ENCODE assay signal across 1 cellular context in the genomic region with DNA sequence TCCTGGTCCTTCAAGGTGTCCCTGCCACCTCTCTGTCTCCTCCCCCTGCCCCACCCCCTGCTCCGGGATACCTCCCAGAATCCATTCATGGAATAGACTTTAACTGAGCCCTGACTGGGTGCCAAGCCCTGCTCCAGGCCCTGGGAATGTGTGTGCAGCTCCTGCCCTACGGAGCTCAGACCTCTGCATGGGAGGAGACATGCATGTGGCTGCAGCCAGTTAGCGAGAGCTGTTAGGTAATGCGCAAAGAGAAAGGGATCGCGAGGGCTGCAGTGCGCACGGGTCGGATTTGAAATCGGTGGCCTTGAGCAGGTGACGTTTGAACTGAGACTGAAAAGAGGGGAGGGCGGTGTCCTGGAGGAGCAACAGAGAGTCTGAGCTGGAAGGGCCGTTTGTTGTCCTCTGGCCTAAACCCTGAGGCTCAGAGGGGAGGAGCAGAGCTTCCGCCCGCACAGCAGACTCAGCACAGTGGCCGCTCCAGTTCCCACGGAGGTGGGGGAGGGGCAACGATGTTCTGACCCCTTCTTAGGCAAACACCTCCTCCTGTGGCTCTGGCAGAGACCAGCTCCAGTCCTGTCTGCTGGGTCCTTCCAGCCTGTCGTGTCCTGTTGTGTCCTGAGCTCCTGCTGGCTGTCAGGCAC.
TF ChIP-seq lines count a peak whose summit lies in the region.

No MANE protein-coding gene starts in this region.

TF ChIP-seq in HepG2, 621 proteins besides CTCF, POLR2A, EP300 and RAD21 (continued from another document and continues in another):
- TF ChIP-seq, protein P1, sequence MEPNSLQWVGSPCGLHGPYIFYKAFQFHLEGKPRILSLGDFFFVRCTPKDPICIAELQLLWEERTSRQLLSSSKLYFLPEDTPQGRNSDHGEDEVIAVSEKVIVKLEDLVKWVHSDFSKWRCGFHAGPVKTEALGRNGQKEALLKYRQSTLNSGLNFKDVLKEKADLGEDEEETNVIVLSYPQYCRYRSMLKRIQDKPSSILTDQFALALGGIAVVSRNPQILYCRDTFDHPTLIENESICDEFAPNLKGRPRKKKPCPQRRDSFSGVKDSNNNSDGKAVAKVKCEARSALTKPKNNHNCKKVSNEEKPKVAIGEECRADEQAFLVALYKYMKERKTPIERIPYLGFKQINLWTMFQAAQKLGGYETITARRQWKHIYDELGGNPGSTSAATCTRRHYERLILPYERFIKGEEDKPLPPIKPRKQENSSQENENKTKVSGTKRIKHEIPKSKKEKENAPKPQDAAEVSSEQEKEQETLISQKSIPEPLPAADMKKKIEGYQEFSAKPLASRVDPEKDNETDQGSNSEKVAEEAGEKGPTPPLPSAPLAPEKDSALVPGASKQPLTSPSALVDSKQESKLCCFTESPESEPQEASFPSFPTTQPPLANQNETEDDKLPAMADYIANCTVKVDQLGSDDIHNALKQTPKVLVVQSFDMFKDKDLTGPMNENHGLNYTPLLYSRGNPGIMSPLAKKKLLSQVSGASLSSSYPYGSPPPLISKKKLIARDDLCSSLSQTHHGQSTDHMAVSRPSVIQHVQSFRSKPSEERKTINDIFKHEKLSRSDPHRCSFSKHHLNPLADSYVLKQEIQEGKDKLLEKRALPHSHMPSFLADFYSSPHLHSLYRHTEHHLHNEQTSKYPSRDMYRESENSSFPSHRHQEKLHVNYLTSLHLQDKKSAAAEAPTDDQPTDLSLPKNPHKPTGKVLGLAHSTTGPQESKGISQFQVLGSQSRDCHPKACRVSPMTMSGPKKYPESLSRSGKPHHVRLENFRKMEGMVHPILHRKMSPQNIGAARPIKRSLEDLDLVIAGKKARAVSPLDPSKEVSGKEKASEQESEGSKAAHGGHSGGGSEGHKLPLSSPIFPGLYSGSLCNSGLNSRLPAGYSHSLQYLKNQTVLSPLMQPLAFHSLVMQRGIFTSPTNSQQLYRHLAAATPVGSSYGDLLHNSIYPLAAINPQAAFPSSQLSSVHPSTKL (CRISPR knock-in tag; IDR thresholded peaks at IDR 0.05): peak; percentile 65
- TF ChIP-seq MAZ (IDR thresholded peaks at IDR 0.05; ENCODE audit: borderline replicate concordance, low read depth, low read length): no peak
- peak; percentile 56; the same call in 1 of the 2 replicates for TF ChIP-seq MAZ (CRISPR knock-in tag; IDR thresholded peaks at IDR 0.05; ENCODE audit: low read depth)
- TF ChIP-seq FOSL1 (CRISPR knock-in tag; IDR thresholded peaks at IDR 0.05; ENCODE audit: borderline replicate concordance): no peak
- TF ChIP-seq TCF12 (IDR thresholded peaks at IDR 0.05): no peak
- TF ChIP-seq TCF12 (CRISPR knock-in tag; IDR thresholded peaks at IDR 0.05): no peak
- no peak for TF ChIP-seq GZF1 (CRISPR knock-in tag; IDR thresholded peaks at IDR 0.05)
- 0 out of 2 replicates have a peak, but pooled peaks have one; percentile 52 for TF ChIP-seq DNMT3B (CRISPR knock-in tag; conservative IDR thresholded peaks at IDR 0.05)
- TF ChIP-seq, protein P2, sequence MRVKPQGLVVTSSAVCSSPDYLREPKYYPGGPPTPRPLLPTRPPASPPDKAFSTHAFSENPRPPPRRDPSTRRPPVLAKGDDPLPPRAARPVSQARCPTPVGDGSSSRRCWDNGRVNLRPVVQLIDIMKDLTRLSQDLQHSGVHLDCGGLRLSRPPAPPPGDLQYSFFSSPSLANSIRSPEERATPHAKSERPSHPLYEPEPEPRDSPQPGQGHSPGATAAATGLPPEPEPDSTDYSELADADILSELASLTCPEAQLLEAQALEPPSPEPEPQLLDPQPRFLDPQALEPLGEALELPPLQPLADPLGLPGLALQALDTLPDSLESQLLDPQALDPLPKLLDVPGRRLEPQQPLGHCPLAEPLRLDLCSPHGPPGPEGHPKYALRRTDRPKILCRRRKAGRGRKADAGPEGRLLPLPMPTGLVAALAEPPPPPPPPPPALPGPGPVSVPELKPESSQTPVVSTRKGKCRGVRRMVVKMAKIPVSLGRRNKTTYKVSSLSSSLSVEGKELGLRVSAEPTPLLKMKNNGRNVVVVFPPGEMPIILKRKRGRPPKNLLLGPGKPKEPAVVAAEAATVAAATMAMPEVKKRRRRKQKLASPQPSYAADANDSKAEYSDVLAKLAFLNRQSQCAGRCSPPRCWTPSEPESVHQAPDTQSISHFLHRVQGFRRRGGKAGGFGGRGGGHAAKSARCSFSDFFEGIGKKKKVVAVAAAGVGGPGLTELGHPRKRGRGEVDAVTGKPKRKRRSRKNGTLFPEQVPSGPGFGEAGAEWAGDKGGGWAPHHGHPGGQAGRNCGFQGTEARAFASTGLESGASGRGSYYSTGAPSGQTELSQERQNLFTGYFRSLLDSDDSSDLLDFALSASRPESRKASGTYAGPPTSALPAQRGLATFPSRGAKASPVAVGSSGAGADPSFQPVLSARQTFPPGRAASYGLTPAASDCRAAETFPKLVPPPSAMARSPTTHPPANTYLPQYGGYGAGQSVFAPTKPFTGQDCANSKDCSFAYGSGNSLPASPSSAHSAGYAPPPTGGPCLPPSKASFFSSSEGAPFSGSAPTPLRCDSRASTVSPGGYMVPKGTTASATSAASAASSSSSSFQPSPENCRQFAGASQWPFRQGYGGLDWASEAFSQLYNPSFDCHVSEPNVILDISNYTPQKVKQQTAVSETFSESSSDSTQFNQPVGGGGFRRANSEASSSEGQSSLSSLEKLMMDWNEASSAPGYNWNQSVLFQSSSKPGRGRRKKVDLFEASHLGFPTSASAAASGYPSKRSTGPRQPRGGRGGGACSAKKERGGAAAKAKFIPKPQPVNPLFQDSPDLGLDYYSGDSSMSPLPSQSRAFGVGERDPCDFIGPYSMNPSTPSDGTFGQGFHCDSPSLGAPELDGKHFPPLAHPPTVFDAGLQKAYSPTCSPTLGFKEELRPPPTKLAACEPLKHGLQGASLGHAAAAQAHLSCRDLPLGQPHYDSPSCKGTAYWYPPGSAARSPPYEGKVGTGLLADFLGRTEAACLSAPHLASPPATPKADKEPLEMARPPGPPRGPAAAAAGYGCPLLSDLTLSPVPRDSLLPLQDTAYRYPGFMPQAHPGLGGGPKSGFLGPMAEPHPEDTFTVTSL (CRISPR knock-in tag; IDR thresholded peaks at IDR 0.05; ENCODE audit: borderline replicate concordance): no peak
- TF ChIP-seq ZNF850 (CRISPR knock-in tag; conservative IDR thresholded peaks at IDR 0.05): no peak
- TF ChIP-seq FOXK2 (IDR thresholded peaks at IDR 0.05): no peak
- TF ChIP-seq, protein P3, sequence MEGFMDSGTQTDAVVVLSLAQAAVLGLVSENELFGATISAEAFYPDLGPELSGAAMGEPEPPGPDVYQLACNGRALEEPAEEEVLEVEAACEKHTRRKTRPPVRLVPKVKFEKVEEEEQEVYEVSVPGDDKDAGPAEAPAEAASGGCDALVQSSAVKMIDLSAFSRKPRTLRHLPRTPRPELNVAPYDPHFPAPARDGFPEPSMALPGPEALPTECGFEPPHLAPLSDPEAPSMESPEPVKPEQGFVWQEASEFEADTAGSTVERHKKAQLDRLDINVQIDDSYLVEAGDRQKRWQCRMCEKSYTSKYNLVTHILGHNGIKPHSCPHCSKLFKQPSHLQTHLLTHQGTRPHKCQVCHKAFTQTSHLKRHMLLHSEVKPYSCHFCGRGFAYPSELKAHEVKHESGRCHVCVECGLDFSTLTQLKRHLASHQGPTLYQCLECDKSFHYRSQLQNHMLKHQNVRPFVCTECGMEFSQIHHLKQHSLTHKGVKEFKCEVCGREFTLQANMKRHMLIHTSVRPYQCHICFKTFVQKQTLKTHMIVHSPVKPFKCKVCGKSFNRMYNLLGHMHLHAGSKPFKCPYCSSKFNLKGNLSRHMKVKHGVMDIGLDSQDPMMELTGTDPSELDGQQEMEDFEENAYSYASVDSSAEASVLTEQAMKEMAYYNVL (CRISPR knock-in tag; IDR thresholded peaks at IDR 0.05; ENCODE audit: borderline replicate concordance): no peak
- TF ChIP-seq, protein P4, sequence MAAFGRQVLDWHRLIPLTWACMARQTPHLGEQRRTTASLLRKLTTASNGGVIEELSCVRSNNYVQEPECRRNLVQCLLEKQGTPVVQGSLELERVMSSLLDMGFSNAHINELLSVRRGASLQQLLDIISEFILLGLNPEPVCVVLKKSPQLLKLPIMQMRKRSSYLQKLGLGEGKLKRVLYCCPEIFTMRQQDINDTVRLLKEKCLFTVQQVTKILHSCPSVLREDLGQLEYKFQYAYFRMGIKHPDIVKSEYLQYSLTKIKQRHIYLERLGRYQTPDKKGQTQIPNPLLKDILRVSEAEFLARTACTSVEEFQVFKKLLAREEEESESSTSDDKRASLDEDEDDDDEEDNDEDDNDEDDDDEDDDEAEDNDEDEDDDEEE (CRISPR knock-in tag; IDR thresholded peaks at IDR 0.05): peak; percentile 57; the same call in 1 of the 2 replicates
- TF ChIP-seq ZNF235 (CRISPR knock-in tag; IDR thresholded peaks at IDR 0.05; ENCODE audit: borderline replicate concordance): no peak
- no peak for TF ChIP-seq ELF4 (CRISPR knock-in tag; IDR thresholded peaks at IDR 0.05; ENCODE audit: borderline replicate concordance)
- TF ChIP-seq, protein P5, sequence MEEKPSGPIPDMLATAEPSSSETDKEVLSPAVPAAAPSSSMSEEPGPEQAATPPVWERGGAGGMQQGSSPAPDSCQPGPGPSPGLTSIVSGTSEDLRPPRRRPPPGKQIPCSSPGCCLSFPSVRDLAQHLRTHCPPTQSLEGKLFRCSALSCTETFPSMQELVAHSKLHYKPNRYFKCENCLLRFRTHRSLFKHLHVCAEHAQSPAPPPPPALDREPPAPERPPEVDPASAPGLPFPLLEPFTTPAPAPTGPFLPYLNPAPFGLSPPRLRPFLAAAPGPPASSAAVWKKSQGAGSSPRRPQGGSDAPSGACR (CRISPR knock-in tag; IDR thresholded peaks at IDR 0.05): no peak
- no peak for TF ChIP-seq IKZF4 (CRISPR knock-in tag; IDR thresholded peaks at IDR 0.05; ENCODE audit: borderline replicate concordance, low read depth, not compliant biosample characterization)
- no peak for TF ChIP-seq AKAP8 (CRISPR knock-in tag; IDR thresholded peaks at IDR 0.05)
- TF ChIP-seq SP2 (CRISPR knock-in tag; IDR thresholded peaks at IDR 0.05): no peak
- no peak for TF ChIP-seq RBFOX2 (IDR thresholded peaks at IDR 0.05; ENCODE audit: low read depth, low read length)
- no peak for TF ChIP-seq ZNF367 (CRISPR knock-in tag; IDR thresholded peaks at IDR 0.05; ENCODE audit: borderline replicate concordance)
- TF ChIP-seq, protein P6, sequence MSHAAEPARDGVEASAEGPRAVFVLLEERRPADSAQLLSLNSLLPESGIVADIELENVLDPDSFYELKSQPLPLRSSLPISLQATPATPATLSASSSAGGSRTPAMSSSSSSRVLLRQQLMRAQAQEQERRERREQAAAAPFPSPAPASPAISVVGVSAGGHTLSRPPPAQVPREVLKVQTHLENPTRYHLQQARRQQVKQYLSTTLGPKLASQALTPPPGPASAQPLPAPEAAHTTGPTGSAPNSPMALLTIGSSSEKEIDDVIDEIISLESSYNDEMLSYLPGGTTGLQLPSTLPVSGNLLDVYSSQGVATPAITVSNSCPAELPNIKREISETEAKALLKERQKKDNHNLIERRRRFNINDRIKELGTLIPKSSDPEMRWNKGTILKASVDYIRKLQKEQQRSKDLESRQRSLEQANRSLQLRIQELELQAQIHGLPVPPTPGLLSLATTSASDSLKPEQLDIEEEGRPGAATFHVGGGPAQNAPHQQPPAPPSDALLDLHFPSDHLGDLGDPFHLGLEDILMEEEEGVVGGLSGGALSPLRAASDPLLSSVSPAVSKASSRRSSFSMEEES (CRISPR knock-in tag; IDR thresholded peaks at IDR 0.05): peak; percentile 71
- TF ChIP-seq, protein P7, sequence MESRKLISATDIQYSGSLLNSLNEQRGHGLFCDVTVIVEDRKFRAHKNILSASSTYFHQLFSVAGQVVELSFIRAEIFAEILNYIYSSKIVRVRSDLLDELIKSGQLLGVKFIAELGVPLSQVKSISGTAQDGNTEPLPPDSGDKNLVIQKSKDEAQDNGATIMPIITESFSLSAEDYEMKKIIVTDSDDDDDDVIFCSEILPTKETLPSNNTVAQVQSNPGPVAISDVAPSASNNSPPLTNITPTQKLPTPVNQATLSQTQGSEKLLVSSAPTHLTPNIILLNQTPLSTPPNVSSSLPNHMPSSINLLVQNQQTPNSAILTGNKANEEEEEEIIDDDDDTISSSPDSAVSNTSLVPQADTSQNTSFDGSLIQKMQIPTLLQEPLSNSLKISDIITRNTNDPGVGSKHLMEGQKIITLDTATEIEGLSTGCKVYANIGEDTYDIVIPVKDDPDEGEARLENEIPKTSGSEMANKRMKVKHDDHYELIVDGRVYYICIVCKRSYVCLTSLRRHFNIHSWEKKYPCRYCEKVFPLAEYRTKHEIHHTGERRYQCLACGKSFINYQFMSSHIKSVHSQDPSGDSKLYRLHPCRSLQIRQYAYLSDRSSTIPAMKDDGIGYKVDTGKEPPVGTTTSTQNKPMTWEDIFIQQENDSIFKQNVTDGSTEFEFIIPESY (CRISPR knock-in tag; IDR thresholded peaks at IDR 0.05): no peak
- TF ChIP-seq, protein P8, sequence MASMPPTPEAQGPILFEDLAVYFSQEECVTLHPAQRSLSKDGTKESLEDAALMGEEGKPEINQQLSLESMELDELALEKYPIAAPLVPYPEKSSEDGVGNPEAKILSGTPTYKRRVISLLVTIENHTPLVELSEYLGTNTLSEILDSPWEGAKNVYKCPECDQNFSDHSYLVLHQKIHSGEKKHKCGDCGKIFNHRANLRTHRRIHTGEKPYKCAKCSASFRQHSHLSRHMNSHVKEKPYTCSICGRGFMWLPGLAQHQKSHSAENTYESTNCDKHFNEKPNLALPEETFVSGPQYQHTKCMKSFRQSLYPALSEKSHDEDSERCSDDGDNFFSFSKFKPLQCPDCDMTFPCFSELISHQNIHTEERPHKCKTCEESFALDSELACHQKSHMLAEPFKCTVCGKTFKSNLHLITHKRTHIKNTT (CRISPR knock-in tag; IDR thresholded peaks at IDR 0.05): no peak
- TF ChIP-seq ZBTB1 (CRISPR knock-in tag; IDR thresholded peaks at IDR 0.05; ENCODE audit: borderline replicate concordance): no peak
- peak; percentile 47; the same call in 1 of the 2 replicates for TF ChIP-seq ZNF607 (CRISPR knock-in tag; IDR thresholded peaks at IDR 0.05; ENCODE audit: borderline replicate concordance)
- TF ChIP-seq ZNF660 (CRISPR knock-in tag; IDR thresholded peaks at IDR 0.05; ENCODE audit: borderline replicate concordance, low read depth): no peak
- TF ChIP-seq, protein P9, sequence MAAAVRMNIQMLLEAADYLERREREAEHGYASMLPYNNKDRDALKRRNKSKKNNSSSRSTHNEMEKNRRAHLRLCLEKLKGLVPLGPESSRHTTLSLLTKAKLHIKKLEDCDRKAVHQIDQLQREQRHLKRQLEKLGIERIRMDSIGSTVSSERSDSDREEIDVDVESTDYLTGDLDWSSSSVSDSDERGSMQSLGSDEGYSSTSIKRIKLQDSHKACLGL (CRISPR knock-in tag; IDR thresholded peaks at IDR 0.05): no peak
- no peak for TF ChIP-seq SMARCE1 (IDR thresholded peaks at IDR 0.05; ENCODE audit: borderline replicate concordance)
- no peak for TF ChIP-seq KDM3A (CRISPR knock-in tag; IDR thresholded peaks at IDR 0.05; ENCODE audit: low read depth)
- TF ChIP-seq ZFP62 (CRISPR knock-in tag; IDR thresholded peaks at IDR 0.05): no peak
- no peak for TF ChIP-seq YY1 (IDR thresholded peaks at IDR 0.05; ENCODE audit: insufficient read depth, insufficient replicate concordance, low read depth, low read length)
- TF ChIP-seq ZNF101 (CRISPR knock-in tag; IDR thresholded peaks at IDR 0.05; ENCODE audit: borderline replicate concordance, low read depth): no peak
- no peak for TF ChIP-seq SP140L (CRISPR knock-in tag; IDR thresholded peaks at IDR 0.05; ENCODE audit: borderline replicate concordance)
- no peak for TF ChIP-seq GTF3A (CRISPR knock-in tag; conservative IDR thresholded peaks at IDR 0.05)
- TF ChIP-seq SIN3B (IDR thresholded peaks at IDR 0.05; ENCODE audit: low read length): no peak
- TF ChIP-seq IRX3 (CRISPR knock-in tag; IDR thresholded peaks at IDR 0.05; ENCODE audit: borderline replicate concordance, low read depth): peak; percentile 79; the same call in 1 of the 2 replicates
- peak; percentile 89 for TF ChIP-seq ZNF441 (CRISPR knock-in tag; IDR thresholded peaks at IDR 0.05; ENCODE audit: borderline replicate concordance)
- TF ChIP-seq HCFC1 (IDR thresholded peaks at IDR 0.05; ENCODE audit: low read depth, low read length): no peak
- no peak for TF ChIP-seq SP1 (IDR thresholded peaks at IDR 0.05)
- no peak for TF ChIP-seq SP1 (CRISPR knock-in tag; IDR thresholded peaks at IDR 0.05)
- peak; percentile 45; the same call in 1 of the 2 replicates for TF ChIP-seq TRIM24 (CRISPR knock-in tag; IDR thresholded peaks at IDR 0.05)
